ENCODE assay signal across 24 cellular contexts in genomic region chr9:21580636-21581353, GRCh38.
A peak's percentile ranks its signal among the peaks of the same experiment; 100 is the strongest.
DNase-seq lines count a peak whose midpoint lies in the region; ATAC-seq, FAIRE-seq and TF ChIP-seq lines count a peak whose summit lies in the region.
"Had no signal": no experiment of that assay in that cellular context is flagged by ENCODE, and none has a peak within 500 bp of the region (broad histone marks: within the 10 kb centered on the region; RNA-seq: fewer than 3 reads in every experiment).

No MANE protein-coding gene starts in this region.

- no peak overlapping the region for H3K18ac ChIP-seq in mesenchymal stem cell (ENCODE audit: low read depth in 1 of 2, low read length in 2 of 2)

- H3K27ac ChIP-seq in mesenchymal stem cell (ENCODE audit: low read length, poor library complexity, severe bottlenecking) (peak overlapping the region; percentile 50), gastrocnemius medialis (no peak overlapping the region)
- H3K27ac ChIP-seq: heart left ventricle, left ventricle myocardium inferior, vagina had no signal

- peak overlapping the region; percentile 22 for H3K27ac Mint-ChIP-seq in Caco-2 (ENCODE audit: unreplicated experiment)
- H3K27ac Mint-ChIP-seq: activated naive CD4-positive, alpha-beta T cell treated with anti-CD3 and anti-CD28 coated beads, Interleukin-2, amount 50 U/mL, for 72 hours; endodermal cell; mesothelial cell of epicardium; nephron had no signal

- no TSS peak for BruUV-seq in Caco-2 (replicated peaks; lab: Mats Ljungman, UMichigan)

- H3K36me3 Mint-ChIP-seq in Caco-2 (ENCODE audit: insufficient read depth, unreplicated experiment): no peaks in the 10 kb centered on the region
- H3K36me3 Mint-ChIP-seq: activated naive CD4-positive, alpha-beta T cell treated with anti-CD3 and anti-CD28 coated beads, Interleukin-2, amount 50 U/mL, for 72 hours; mesothelial cell of epicardium had no signal

- WGBS in mesenchymal stem cell: 88% methylated on average over 11 of the region's 11 CpGs

- H4K91ac ChIP-seq in mesenchymal stem cell (ENCODE audit: low read length): no peak overlapping the region

- H2BK12ac ChIP-seq in mesenchymal stem cell (ENCODE audit: low read length in 2 of 2): no peak overlapping the region

- H3K4ac ChIP-seq in mesenchymal stem cell (ENCODE audit: low read depth in 1 of 2, low read length in 2 of 2): no peak overlapping the region

- ATAC-seq in gastrocnemius medialis: no peak
- ATAC-seq: activated naive CD4-positive, alpha-beta T cell treated with anti-CD3 and anti-CD28 coated beads, Interleukin-2, amount 50 U/mL, for 72 hours; heart left ventricle had no signal

- H3K14ac ChIP-seq in mesenchymal stem cell (ENCODE audit: low read length in 2 of 2): no peak overlapping the region

- no peak for FAIRE-seq in bronchial epithelial cell (lab: Jason Lieb, UNC)
- FAIRE-seq: colon, H54, TTC549 had no signal

- no peak overlapping the region for H3K23ac ChIP-seq in mesenchymal stem cell (ENCODE audit: low read length in 2 of 2)

- no peak overlapping the region for H2BK15ac ChIP-seq in mesenchymal stem cell (ENCODE audit: low read depth, poor library complexity, severe bottlenecking)

- H3K4me3 ChIP-seq in Caco-2 (ENCODE audit: low read depth, low read length) (no peak overlapping the region), bronchial epithelial cell (ENCODE audit: low read depth, low read length) (no peak overlapping the region), mesenchymal stem cell (ENCODE audit: insufficient read depth in 1 of 2, low read depth in 1 of 2, low read length in 2 of 2) (no peak overlapping the region), gastrocnemius medialis (no peak overlapping the region)
- H3K4me3 ChIP-seq: heart left ventricle, left ventricle myocardium inferior, vagina had no signal

- H2AFZ ChIP-seq in mesenchymal stem cell (ENCODE audit: low read depth, low read length): no peak overlapping the region

- no peak overlapping the region for H2BK120ac ChIP-seq in mesenchymal stem cell (ENCODE audit: low read depth, low read length)

- H3K27me3 ChIP-seq in Caco-2 (replicated peaks; ENCODE audit: control insufficient read depth, insufficient read depth, low read length): no peaks in the 10 kb centered on the region
- H3K27me3 ChIP-seq in bronchial epithelial cell (ENCODE audit: control insufficient read depth, insufficient read depth, low read length): no peaks in the 10 kb centered on the region
- H3K27me3 ChIP-seq in mesenchymal stem cell (ENCODE audit: control insufficient read depth in 1 of 2, insufficient read depth in 1 of 2, low read length in 2 of 2): no peaks in the 10 kb centered on the region
- no peaks in the 10 kb centered on the region for H3K27me3 ChIP-seq in gastrocnemius medialis
- H3K27me3 ChIP-seq: heart left ventricle, vagina had no signal

- no peak for TF ChIP-seq CTCF in Caco-2 (IDR thresholded peaks at IDR 0.05; ENCODE audit: insufficient read depth in 1 of 2, low read depth in 1 of 2, low read length in 1 of 2, severe bottlenecking in 1 of 2, unreplicated experiment in 1 of 2)
- TF ChIP-seq CTCF in bronchial epithelial cell (IDR thresholded peaks at IDR 0.05; ENCODE audit: insufficient read depth, low read length, severe bottlenecking): no peak
- no peak for TF ChIP-seq CTCF in gastrocnemius medialis (IDR thresholded peaks at IDR 0.05 in 4 of 5, conservative IDR thresholded peaks at IDR 0.05 in 1 of 5)

- peaks cover 17% of the 10 kb centered on the region for H3K4me1 Mint-ChIP-seq in Caco-2 (ENCODE audit: low read depth, unreplicated experiment)

- peaks cover 39% of the 10 kb centered on the region for H3K4me1 ChIP-seq in Caco-2
- peaks cover 3% of the 10 kb centered on the region for H3K4me1 ChIP-seq in mesenchymal stem cell (ENCODE audit: control insufficient read depth, insufficient read depth, low read depth, low read length)
- no peaks in the 10 kb centered on the region for H3K4me1 ChIP-seq in gastrocnemius medialis
- H3K4me1 ChIP-seq: left ventricle myocardium inferior, vagina had no signal

- in situ Hi-C loops in gastrocnemius medialis (cut with MboI; ENCODE audit: low sequenced_read_pairs in 4 of 4): no loop called here

- no peak overlapping the region for H2BK5ac ChIP-seq in mesenchymal stem cell (ENCODE audit: low read depth, low read length, poor library complexity, severe bottlenecking)

- DNase-seq in Caco-2 (peak; percentile 37 to 45), LoVo (ENCODE audit: low spot score) (peak; percentile 79), bronchial epithelial cell (ENCODE audit: low read depth) (peak; percentile 51), mesenchymal stem cell (no peak), NCI-H2081 treated with DMSO at 0.1 percent for 48 hours (lab: John Stamatoyannopoulos, UW) (no peak), gastrocnemius medialis (no peak), middle frontal gyrus (ENCODE audit: extremely low spot score, low spot score) (no peak)
- no peak for DNase-seq in stimulated activated naive CD4-positive, alpha-beta T cell (lab: John Stamatoyannopoulos, UW)
- DNase-seq: activated CD4-positive, alpha-beta T cell treated with anti-CD3 and anti-CD28 coated beads for 1 hour; endodermal cell; heart left ventricle; IMR-90; left ventricle myocardium inferior; MM.1S; NCI-H1417 treated with DMSO at 0.1 percent for 48 hours; NCI-H526; SHP77 had no signal

- H2AK5ac ChIP-seq in mesenchymal stem cell (ENCODE audit: low read length, severe bottlenecking): no peak overlapping the region

- H3K9ac ChIP-seq in mesenchymal stem cell (ENCODE audit: low read length): no peak overlapping the region

- no peak overlapping the region for H3K4me2 ChIP-seq in mesenchymal stem cell (ENCODE audit: low read length, poor library complexity, severe bottlenecking)

- H3K4me3 Mint-ChIP-seq in Caco-2 (ENCODE audit: unreplicated experiment): peak overlapping the region; percentile 50
- H3K4me3 Mint-ChIP-seq: endodermal cell, mesothelial cell of epicardium, nephron had no signal

- POLR2A ChIA-PET in Caco-2 (lab: Charles Lee): no interaction called here

- H3K27me3 Mint-ChIP-seq in Caco-2 (ENCODE audit: insufficient read depth, unreplicated experiment): no peaks in the 10 kb centered on the region

- H3K79me1 ChIP-seq in mesenchymal stem cell (replicated peaks; ENCODE audit: low read length, poor library complexity, severe bottlenecking): no peaks in the 10 kb centered on the region

- no peak for TF ChIP-seq POLR2A in gastrocnemius medialis (IDR thresholded peaks at IDR 0.05)

- H3K36me3 ChIP-seq in Caco-2 (ENCODE audit: control insufficient read depth, insufficient read depth, low read length): no peaks in the 10 kb centered on the region
- H3K36me3 ChIP-seq in bronchial epithelial cell (ENCODE audit: control insufficient read depth, insufficient read depth, low read length): no peaks in the 10 kb centered on the region
- H3K36me3 ChIP-seq in mesenchymal stem cell (ENCODE audit: control insufficient read depth in 1 of 2, insufficient read depth in 2 of 2, low read depth in 1 of 2, low read length in 2 of 2): no peaks in the 10 kb centered on the region
- no peaks in the 10 kb centered on the region for H3K36me3 ChIP-seq in gastrocnemius medialis
- H3K36me3 ChIP-seq: heart left ventricle, left ventricle myocardium inferior, vagina had no signal

- H3K9me3 ChIP-seq in Caco-2 (no peaks in the 10 kb centered on the region), mesenchymal stem cell (ENCODE audit: control insufficient read depth, low read length) (no peaks in the 10 kb centered on the region), gastrocnemius medialis (no peaks in the 10 kb centered on the region)
- H3K9me3 ChIP-seq: heart left ventricle, left ventricle myocardium inferior, vagina had no signal

- no peak overlapping the region for H4K8ac ChIP-seq in mesenchymal stem cell (ENCODE audit: low read length)

- no peaks in the 10 kb centered on the region for H3K9me3 Mint-ChIP-seq in Caco-2 (ENCODE audit: unreplicated experiment)
- H3K9me3 Mint-ChIP-seq: activated naive CD4-positive, alpha-beta T cell treated with anti-CD3 and anti-CD28 coated beads, Interleukin-2, amount 50 U/mL, for 72 hours; endodermal cell; mesothelial cell of epicardium; nephron had no signal

- CTCF ChIA-PET in Caco-2 (lab: Charles Lee): no interaction called here

- intact Hi-C loops in Caco-2 (cut with micrococcal nuclease; ENCODE audit: unreplicated experiment) (loop anchor here (1.0 kb wide), 1 partner anchor 73 kb away; no protein-coding TSS in a partner anchor), gastrocnemius medialis (cut with DNase I; ENCODE audit: low total_unique reads) (no loop called here)

Comparison
In these comparisons a context has a peak if more than half of its experiments do, and no peak if none do; other contexts are left out.
1. DNase-seq: peak in Caco-2 (2 of 2), LoVo (single experiment) and bronchial epithelial cell (single experiment); none in mesenchymal stem cell (single experiment), NCI-H2081 treated with DMSO at 0.1 percent for 48 hours (single experiment), gastrocnemius medialis (0 of 2), stimulated activated naive CD4-positive, alpha-beta T cell (0 of 6) and middle frontal gyrus (single experiment).